ENCODE assay signal across 1 cellular context in genomic region chr2:19865151-19865550, GRCh38.
TF ChIP-seq lines count a peak whose summit lies in the region.

No MANE protein-coding gene starts in this region.

TF ChIP-seq in IMR-90, 13 proteins besides CTCF, POLR2A, EP300 and RAD21:
- TF ChIP-seq SMC3 (IDR thresholded peaks at IDR 0.05; ENCODE audit: low read depth, low read length) (no peak), CEBPB (IDR thresholded peaks at IDR 0.05; ENCODE audit: low read depth, low read length) (no peak), RFX5 (IDR thresholded peaks at IDR 0.05; ENCODE audit: low read depth, low read length) (no peak), MXI1 (IDR thresholded peaks at IDR 0.05; ENCODE audit: borderline replicate concordance, low read depth, low read length) (no peak), MAZ (IDR thresholded peaks at IDR 0.05; ENCODE audit: borderline replicate concordance, low read depth, low read length) (no peak), FOS (IDR thresholded peaks at IDR 0.05; ENCODE audit: low read depth, low read length) (no peak), ELK1 (IDR thresholded peaks at IDR 0.05; ENCODE audit: borderline replicate concordance, low read depth, low read length) (no peak), MAFK (IDR thresholded peaks at IDR 0.05; ENCODE audit: low read depth, low read length) (no peak), USF2 (IDR thresholded peaks at IDR 0.05; ENCODE audit: low read depth, low read length) (no peak), BHLHE40 (IDR thresholded peaks at IDR 0.05; ENCODE audit: low read depth, low read length) (no peak), CHD1 (IDR thresholded peaks at IDR 0.05; ENCODE audit: low read depth, low read length) (no peak), RCOR1 (IDR thresholded peaks at IDR 0.05; ENCODE audit: insufficient replicate concordance, low read length) (no peak), NFE2L2 (IDR thresholded peaks at IDR 0.05; ENCODE audit: low read depth, low read length) (no peak)
